In the genomic region with DNA sequence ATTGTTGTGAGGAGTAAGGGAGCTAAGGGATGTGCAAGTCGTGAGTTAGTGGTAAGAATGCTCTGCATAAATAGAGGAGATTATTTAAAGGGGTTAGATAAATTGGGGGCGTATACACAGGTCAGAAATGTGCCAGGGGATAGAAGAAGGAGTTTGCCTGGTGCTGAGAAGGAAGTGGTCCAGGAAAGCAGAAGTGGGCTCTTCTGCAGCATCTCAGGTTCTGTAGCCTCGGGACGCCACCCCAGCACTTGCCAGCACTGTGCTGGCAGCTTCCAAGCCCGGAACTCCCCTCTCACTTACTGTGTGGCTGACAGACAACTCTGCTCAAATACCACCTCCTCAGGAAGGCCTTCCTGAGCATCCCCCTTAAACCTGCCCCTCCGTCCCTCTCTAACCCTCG, we compare ENCODE assay signal across 1 cellular context.
TF ChIP-seq lines count a peak whose summit lies in the region.

No MANE protein-coding gene starts in this region.

TF ChIP-seq in GM23338, 12 proteins besides CTCF, POLR2A, EP300 and RAD21 (continued from another document):
- TF ChIP-seq ETS1 (IDR thresholded peaks at IDR 0.05) (no peak), EZH2 (IDR thresholded peaks at IDR 0.05; ENCODE audit: low read depth, unreplicated experiment) (no peak), NANOG (IDR thresholded peaks at IDR 0.05; ENCODE audit: borderline replicate concordance) (no peak), ZNF331 (CRISPR knock-in tag; IDR thresholded peaks at IDR 0.05; ENCODE audit: low read depth) (no peak), STAT1 (IDR thresholded peaks at IDR 0.05; ENCODE audit: unreplicated experiment) (no peak), CREB1 (CRISPR knock-in tag; IDR thresholded peaks at IDR 0.05; ENCODE audit: low read depth) (no peak)
- TF ChIP-seq, protein P1, sequence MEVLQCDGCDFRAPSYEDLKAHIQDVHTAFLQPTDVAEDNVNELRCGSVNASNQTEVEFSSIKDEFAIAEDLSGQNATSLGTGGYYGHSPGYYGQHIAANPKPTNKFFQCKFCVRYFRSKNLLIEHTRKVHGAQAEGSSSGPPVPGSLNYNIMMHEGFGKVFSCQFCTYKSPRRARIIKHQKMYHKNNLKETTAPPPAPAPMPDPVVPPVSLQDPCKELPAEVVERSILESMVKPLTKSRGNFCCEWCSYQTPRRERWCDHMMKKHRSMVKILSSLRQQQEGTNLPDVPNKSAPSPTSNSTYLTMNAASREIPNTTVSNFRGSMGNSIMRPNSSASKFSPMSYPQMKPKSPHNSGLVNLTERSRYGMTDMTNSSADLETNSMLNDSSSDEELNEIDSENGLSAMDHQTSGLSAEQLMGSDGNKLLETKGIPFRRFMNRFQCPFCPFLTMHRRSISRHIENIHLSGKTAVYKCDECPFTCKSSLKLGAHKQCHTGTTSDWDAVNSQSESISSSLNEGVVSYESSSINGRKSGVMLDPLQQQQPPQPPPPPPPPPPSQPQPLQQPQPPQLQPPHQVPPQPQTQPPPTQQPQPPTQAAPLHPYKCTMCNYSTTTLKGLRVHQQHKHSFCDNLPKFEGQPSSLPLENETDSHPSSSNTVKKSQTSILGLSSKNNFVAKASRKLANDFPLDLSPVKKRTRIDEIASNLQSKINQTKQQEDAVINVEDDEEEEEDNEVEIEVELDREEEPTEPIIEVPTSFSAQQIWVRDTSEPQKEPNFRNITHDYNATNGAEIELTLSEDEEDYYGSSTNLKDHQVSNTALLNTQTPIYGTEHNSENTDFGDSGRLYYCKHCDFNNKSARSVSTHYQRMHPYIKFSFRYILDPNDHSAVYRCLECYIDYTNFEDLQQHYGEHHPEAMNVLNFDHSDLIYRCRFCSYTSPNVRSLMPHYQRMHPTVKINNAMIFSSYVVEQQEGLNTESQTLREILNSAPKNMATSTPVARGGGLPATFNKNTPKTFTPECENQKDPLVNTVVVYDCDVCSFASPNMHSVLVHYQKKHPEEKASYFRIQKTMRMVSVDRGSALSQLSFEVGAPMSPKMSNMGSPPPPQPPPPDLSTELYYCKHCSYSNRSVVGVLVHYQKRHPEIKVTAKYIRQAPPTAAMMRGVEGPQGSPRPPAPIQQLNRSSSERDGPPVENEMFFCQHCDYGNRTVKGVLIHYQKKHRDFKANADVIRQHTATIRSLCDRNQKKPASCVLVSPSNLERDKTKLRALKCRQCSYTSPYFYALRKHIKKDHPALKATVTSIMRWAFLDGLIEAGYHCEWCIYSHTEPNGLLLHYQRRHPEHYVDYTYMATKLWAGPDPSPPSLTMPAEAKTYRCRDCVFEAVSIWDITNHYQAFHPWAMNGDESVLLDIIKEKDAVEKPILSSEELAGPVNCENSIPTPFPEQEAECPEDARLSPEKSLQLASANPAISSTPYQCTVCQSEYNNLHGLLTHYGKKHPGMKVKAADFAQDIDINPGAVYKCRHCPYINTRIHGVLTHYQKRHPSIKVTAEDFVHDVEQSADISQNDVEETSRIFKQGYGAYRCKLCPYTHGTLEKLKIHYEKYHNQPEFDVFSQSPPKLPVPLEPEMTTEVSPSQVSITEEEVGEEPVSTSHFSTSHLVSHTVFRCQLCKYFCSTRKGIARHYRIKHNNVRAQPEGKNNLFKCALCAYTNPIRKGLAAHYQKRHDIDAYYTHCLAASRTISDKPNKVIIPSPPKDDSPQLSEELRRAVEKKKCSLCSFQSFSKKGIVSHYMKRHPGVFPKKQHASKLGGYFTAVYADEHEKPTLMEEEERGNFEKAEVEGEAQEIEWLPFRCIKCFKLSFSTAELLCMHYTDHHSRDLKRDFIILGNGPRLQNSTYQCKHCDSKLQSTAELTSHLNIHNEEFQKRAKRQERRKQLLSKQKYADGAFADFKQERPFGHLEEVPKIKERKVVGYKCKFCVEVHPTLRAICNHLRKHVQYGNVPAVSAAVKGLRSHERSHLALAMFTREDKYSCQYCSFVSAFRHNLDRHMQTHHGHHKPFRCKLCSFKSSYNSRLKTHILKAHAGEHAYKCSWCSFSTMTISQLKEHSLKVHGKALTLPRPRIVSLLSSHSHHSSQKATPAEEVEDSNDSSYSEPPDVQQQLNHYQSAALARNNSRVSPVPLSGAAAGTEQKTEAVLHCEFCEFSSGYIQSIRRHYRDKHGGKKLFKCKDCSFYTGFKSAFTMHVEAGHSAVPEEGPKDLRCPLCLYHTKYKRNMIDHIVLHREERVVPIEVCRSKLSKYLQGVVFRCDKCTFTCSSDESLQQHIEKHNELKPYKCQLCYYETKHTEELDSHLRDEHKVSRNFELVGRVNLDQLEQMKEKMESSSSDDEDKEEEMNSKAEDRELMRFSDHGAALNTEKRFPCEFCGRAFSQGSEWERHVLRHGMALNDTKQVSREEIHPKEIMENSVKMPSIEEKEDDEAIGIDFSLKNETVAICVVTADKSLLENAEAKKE (CRISPR knock-in tag; IDR thresholded peaks at IDR 0.05): no peak
